Comparison of ENCODE assay signal across 1 cellular context in the genomic region with DNA sequence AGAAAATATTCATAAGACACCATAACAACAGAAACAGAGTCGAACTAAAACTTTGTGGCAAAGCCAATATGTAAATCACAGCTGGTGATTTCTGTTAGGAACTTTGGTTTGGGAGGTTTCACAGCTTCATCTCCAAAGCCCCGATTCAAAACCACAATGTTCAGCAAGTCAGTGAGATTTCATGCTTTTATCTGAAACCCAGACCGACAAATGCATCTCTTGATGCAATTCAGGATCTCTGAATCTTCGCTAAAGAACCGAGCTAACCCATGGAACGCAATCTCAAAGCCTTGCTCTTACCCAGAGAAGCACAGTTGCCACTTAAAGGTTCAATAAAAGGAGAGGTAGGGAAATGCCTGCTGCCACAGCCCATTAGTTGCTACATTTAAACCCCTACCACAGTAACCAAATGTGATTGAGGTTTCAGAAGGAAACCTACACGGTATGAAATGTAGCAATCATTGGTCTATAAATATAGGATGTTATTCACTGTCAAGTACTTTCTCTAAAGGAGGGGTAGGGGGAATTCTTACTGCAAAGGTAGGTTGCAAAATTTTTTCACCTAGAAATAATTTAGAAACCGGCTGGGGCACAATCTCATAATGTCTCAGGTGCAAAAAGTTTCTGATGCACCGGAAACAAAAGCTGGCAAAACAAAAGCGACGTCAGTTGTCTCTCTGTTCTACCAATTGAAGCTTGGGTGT.
TF ChIP-seq lines count a peak whose summit lies in the region.

No MANE protein-coding gene starts in this region.

TF ChIP-seq in GM23338, 12 proteins besides CTCF, POLR2A, EP300 and RAD21 (continued from another document):
- TF ChIP-seq, protein P1, sequence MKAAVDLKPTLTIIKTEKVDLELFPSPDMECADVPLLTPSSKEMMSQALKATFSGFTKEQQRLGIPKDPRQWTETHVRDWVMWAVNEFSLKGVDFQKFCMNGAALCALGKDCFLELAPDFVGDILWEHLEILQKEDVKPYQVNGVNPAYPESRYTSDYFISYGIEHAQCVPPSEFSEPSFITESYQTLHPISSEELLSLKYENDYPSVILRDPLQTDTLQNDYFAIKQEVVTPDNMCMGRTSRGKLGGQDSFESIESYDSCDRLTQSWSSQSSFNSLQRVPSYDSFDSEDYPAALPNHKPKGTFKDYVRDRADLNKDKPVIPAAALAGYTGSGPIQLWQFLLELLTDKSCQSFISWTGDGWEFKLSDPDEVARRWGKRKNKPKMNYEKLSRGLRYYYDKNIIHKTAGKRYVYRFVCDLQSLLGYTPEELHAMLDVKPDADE (IDR thresholded peaks at IDR 0.05) = no peak
- TF ChIP-seq, protein P2, sequence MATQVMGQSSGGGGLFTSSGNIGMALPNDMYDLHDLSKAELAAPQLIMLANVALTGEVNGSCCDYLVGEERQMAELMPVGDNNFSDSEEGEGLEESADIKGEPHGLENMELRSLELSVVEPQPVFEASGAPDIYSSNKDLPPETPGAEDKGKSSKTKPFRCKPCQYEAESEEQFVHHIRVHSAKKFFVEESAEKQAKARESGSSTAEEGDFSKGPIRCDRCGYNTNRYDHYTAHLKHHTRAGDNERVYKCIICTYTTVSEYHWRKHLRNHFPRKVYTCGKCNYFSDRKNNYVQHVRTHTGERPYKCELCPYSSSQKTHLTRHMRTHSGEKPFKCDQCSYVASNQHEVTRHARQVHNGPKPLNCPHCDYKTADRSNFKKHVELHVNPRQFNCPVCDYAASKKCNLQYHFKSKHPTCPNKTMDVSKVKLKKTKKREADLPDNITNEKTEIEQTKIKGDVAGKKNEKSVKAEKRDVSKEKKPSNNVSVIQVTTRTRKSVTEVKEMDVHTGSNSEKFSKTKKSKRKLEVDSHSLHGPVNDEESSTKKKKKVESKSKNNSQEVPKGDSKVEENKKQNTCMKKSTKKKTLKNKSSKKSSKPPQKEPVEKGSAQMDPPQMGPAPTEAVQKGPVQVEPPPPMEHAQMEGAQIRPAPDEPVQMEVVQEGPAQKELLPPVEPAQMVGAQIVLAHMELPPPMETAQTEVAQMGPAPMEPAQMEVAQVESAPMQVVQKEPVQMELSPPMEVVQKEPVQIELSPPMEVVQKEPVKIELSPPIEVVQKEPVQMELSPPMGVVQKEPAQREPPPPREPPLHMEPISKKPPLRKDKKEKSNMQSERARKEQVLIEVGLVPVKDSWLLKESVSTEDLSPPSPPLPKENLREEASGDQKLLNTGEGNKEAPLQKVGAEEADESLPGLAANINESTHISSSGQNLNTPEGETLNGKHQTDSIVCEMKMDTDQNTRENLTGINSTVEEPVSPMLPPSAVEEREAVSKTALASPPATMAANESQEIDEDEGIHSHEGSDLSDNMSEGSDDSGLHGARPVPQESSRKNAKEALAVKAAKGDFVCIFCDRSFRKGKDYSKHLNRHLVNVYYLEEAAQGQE (IDR thresholded peaks at IDR 0.05; ENCODE audit: unreplicated experiment) = no peak
